In the genomic region with DNA sequence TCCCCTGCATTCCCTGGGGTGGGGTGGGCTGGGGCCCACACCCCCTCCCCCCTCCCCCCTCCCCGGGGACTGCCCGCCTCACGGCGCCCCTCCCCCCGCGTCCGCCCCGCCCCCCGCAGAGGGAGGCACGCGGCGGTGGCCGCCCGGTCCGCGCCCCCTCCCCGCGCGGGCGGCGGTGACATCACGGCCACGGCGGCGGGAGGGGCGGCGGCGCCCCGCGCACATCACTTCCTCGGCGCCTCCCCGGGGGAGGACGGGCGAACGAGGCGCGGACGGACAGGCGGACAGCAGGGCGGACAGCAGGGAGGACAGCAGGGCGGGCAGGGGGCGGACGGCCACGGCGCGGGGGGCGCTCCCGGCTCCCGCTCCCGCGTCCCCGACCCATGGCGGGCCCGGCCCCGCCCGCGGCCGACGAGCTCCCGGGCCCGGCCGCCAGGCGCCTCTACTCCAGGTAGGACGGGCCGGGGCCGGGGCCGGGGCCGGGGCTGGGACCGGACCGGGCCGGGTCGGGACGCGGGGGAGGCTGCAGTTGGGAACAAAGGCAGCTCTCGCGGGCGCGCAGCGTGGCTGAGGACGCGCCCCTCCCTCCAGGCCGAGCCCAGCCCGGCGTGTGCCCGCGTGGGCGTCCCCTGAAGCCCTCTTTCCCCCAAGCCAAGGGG, we compare ENCODE assay signal across 8 cellular contexts. TPM values are rescaled to one million over a fixed set of nuclear protein-coding genes. Genes with fewer than 3 reads are reported as not detected.
A peak's percentile ranks its signal among the peaks of the same experiment; 100 is the strongest.
DNase-seq lines count a peak whose midpoint lies in the region; ATAC-seq and TF ChIP-seq lines count a peak whose summit lies in the region.

A gene with protein sequence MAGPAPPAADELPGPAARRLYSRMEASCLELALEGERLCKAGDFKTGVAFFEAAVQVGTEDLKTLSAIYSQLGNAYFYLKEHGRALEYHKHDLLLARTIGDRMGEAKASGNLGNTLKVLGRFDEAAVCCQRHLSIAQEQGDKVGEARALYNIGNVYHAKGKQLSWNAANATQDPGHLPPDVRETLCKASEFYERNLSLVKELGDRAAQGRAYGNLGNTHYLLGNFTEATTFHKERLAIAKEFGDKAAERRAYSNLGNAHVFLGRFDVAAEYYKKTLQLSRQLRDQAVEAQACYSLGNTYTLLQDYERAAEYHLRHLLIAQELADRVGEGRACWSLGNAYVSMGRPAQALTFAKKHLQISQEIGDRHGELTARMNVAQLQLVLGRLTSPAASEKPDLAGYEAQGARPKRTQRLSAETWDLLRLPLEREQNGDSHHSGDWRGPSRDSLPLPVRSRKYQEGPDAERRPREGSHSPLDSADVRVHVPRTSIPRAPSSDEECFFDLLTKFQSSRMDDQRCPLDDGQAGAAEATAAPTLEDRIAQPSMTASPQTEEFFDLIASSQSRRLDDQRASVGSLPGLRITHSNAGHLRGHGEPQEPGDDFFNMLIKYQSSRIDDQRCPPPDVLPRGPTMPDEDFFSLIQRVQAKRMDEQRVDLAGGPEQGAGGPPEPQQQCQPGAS (plus strand): TSS at position 227 of the 659 bp plus-strand sequence. CDS start 157 bp downstream, at position 384.

- no peaks in the 10 kb centered on the region for H3K27me3 ChIP-seq in breast epithelium
- no peaks in the 10 kb centered on the region for H3K27me3 ChIP-seq in iPS-18a (ENCODE audit: control insufficient read depth, insufficient read depth, low read length)

- peaks cover 9 to 14% of the 10 kb centered on the region in 2 donors for H3K4me1 ChIP-seq in breast epithelium
- H3K4me1 ChIP-seq in iPS-18a (ENCODE audit: control insufficient read depth, low read depth, low read length), result peaks cover 11% of the 10 kb centered on the region

- DNase-seq in NCI-H1417 (lab: John Stamatoyannopoulos, UW) (peak; percentile 19 to 64 (median 57)), NCI-H1417 treated with DMSO at 0.1 percent for 48 hours (lab: John Stamatoyannopoulos, UW) (no peak), breast epithelium (ENCODE audit: low spot score in 2 of 2) (no peak), skeletal muscle cell (ENCODE audit: low read depth) (no peak), SHP77 (lab: John Stamatoyannopoulos, UW) (no peak)

- no peak for TF ChIP-seq CTCF in breast epithelium (IDR thresholded peaks at IDR 0.05)

- H3K9me3 ChIP-seq in breast epithelium (no peaks in the 10 kb centered on the region), iPS-18a (ENCODE audit: control insufficient read depth, low read depth, low read length) (no peaks in the 10 kb centered on the region)

- no peak for TF ChIP-seq POLR2A in breast epithelium (IDR thresholded peaks at IDR 0.05)

- intact Hi-C loops in T-helper 2 cell treated with Interferon-gamma antibody and Interleukin-4, amounts not matched to agents 100 ng/mL and 5 ng/mL, for 36 hours (cut with micrococcal nuclease), result no loop called here
- intact Hi-C loops in breast epithelium (cut with DNase I; ENCODE audit: low total_unique reads), result no loop called here

- no peak for ATAC-seq in HG03159 (IDR thresholded peaks at IDR 0.05; ENCODE audit: unreplicated experiment)

- H3K36me3 ChIP-seq in breast epithelium (no peaks in the 10 kb centered on the region), iPS-18a (ENCODE audit: control insufficient read depth, low read depth, low read length) (no peaks in the 10 kb centered on the region)

- H3K4me3 ChIP-seq in breast epithelium, result peak within 1 kb of the TSS; percentile 59 to 75 (median 67)
- H3K4me3 ChIP-seq in iPS-18a (ENCODE audit: low read length), result peak within 1 kb of the TSS; percentile 48
- H3K4me3 ChIP-seq in skeletal muscle cell (ENCODE audit: low read depth, low read length), result peak within 1 kb of the TSS; percentile 76

- peak within 1 kb of the TSS; percentile 22 for H3K9ac ChIP-seq in iPS-18a (ENCODE audit: low read length)

- H3K27ac ChIP-seq in breast epithelium, result peak within 1 kb of the TSS; percentile 78 to 89
- H3K27ac ChIP-seq in iPS-18a (ENCODE audit: low read length), result no peak within 1 kb of the TSS

RNA-seq across cellular contexts. Expression of the gene that starts here (rescaled TPM):
- 10.7 and 11.4 TPM in 2 replicates for total RNA-seq in T-helper 2 cell treated with Interferon-gamma antibody and Interleukin-4, amounts not matched to agents 100 ng/mL and 5 ng/mL, for 36 hours
- 10 to 100 TPM in 1 of 3 donors, 1 to 10 TPM in 2; 5.6 to 19.0 (median 8.6) TPM for total RNA-seq in breast epithelium

Comparison
In these comparisons a context has a peak if more than half of its experiments do, and no peak if none do; other contexts are left out.
1. DNase-seq: peak in NCI-H1417 (3 of 3); none in NCI-H1417 treated with DMSO at 0.1 percent for 48 hours (single experiment), breast epithelium (0 of 2), skeletal muscle cell (single experiment) and SHP77 (0 of 2).
2. Peak in every context shown above with its lines, with median percentiles within 50 percentile points of each other: H3K4me3 ChIP-seq.